ENCODE assay signal across 16 cellular contexts in genomic region chr20:17858450-17859001, GRCh38.
"Had no signal": no experiment of that assay in that cellular context is flagged by ENCODE, and none has a peak within 500 bp of the region (broad histone marks: within the 10 kb centered on the region; RNA-seq: fewer than 3 reads in every experiment).

No MANE protein-coding gene starts in this region.

- H3K27me3 ChIP-seq: heart left ventricle, upper lobe of left lung had no signal

- H3K9me3 Mint-ChIP-seq: activated naive CD4-positive, alpha-beta T cell treated with anti-CD3 and anti-CD28 coated beads for 36 hours had no signal

- H3K27ac Mint-ChIP-seq: activated CD4-positive, alpha-beta T cell treated with anti-CD3 and anti-CD28 coated beads, Interleukin-2, amount 10 ng/mL, durations not matched to agents 24 days and 14 days; activated naive CD4-positive, alpha-beta T cell treated with anti-CD3 and anti-CD28 coated beads for 36 hours had no signal

- H3K36me3 ChIP-seq: heart left ventricle, upper lobe of left lung had no signal

- H3K4me3 Mint-ChIP-seq: activated CD4-positive, alpha-beta T cell treated with anti-CD3 and anti-CD28 coated beads, Interleukin-2, amount 10 ng/mL, durations not matched to agents 24 days and 14 days; activated naive CD4-positive, alpha-beta T cell treated with anti-CD3 and anti-CD28 coated beads for 36 hours had no signal

- H3K9me3 ChIP-seq: heart left ventricle, upper lobe of left lung had no signal

- ATAC-seq: left colon; stimulated activated naive CD8-positive, alpha-beta T cell treated with anti-CD3 and anti-CD28 coated beads, Interleukin-15, Interleukin-2, amounts not matched to agents 100 U/mL and 50 U/mL, for 24 hours had no signal

- DNase-seq: activated CD4-positive, alpha-beta T cell treated with anti-CD3 and anti-CD28 coated beads, Interleukin-2, amount 10 ng/mL, durations not matched to agents 24 days and 14 days; activated CD4-positive, CD25-positive, alpha-beta regulatory T cell; activated naive CD4-positive, alpha-beta T cell treated with anti-CD3 and anti-CD28 coated beads for 36 hours; dermis blood vessel endothelial cell; foreskin melanocyte; heart left ventricle; left colon; nucleus accumbens; stimulated activated CD4-positive, alpha-beta T cell treated with anti-CD3 and anti-CD28 coated beads, Interleukin-2, amount 100 ng/mL, for 48 hours; upper lobe of left lung had no signal

- FAIRE-seq: astrocyte, bronchial epithelial cell, islet of Langerhans, TTC549 had no signal

- H3K4me3 ChIP-seq: heart left ventricle, lung, upper lobe of left lung had no signal
